In the genomic region with DNA sequence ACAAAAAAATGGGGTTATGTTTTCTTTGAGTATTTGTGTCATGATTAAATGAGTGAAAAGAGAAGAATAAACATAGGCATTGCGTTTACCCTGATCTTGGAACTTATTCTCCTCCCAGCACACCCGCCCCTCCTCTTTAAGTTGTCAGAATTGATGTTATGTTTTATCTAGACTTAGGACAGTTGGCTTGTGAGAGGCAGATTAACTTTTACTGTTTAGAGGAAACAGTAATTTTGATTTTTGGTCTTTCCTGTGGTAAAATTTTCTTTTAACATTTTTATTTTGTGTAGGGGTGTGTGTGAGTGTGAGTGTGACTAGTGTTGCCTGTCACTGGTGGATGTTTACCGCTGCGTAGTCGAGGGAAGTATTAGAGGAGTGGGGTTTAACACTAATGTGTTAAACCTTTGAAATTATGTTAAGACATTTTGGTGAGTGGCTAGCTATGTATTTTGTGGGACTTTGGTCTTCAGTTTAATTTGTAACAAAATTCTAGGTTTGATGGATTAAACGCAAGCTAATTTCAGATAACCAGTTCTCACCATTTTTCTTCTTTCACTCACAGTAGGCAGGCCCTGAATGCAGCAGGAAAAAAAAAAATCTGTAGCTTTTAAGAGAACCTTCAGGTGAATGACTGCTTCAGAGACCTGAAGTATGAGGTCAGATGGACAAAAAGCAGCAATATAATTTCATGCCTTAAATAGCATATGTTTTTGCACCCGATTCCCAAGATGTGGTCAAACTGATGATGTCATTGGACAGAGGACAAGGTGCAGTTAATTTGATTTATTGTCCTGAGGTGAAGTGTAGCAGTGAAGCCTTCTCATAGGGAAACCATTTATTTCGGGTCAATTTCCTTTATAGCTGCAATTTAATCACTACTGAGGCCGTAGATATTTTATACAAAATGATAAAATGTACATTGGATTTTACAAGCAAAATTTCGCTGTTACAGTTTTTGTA, we compare ENCODE assay signal across 9 cellular contexts. TPM values are rescaled to one million over a fixed set of nuclear protein-coding genes. Genes with fewer than 3 reads are reported as not detected.
A peak's percentile ranks its signal among the peaks of the same experiment; 100 is the strongest.
DNase-seq lines count a peak whose midpoint lies in the region; ATAC-seq and TF ChIP-seq lines count a peak whose summit lies in the region.
"Had no signal": no experiment of that assay in that cellular context is flagged by ENCODE, and none has a peak within 500 bp of the region (broad histone marks: within the 10 kb centered on the region; RNA-seq: fewer than 3 reads in every experiment).

No MANE protein-coding gene starts in this region.

- H3K36me3 ChIP-seq in lower lobe of right lung = no peaks in the 10 kb centered on the region

- no peaks in the 10 kb centered on the region for H3K36me3 Mint-ChIP-seq in HFFc6 (ENCODE audit: low read depth)
- H3K36me3 Mint-ChIP-seq in activated naive CD8-positive, alpha-beta T cell = no peaks in the 10 kb centered on the region

- peak overlapping the region; percentile 92 for H3K27ac ChIP-seq in lower lobe of right lung

- H3K27me3 ChIP-seq in lower lobe of right lung (ENCODE audit: low read depth) = no peaks in the 10 kb centered on the region

- peaks cover 66% of the 10 kb centered on the region for H3K4me1 ChIP-seq in lower lobe of right lung

- DNase-seq in AG10803 (ENCODE audit: low read depth) = peak; percentile 44
- DNase-seq in HFFc6 = peak; percentile 40
- no peak for DNase-seq in lower lobe of right lung
- no peak for DNase-seq in NCI-H2171 (lab: John Stamatoyannopoulos, UW)
- no peak for DNase-seq in KG1 (lab: John Stamatoyannopoulos, UW)
- DNase-seq: cerebellar nuclear complex had no signal

- peak overlapping the region; percentile 93 for H3K4me3 Mint-ChIP-seq in HFFc6
- H3K4me3 Mint-ChIP-seq in activated naive CD8-positive, alpha-beta T cell = peak overlapping the region; percentile 94

- no peaks in the 10 kb centered on the region for H3K9me3 ChIP-seq in lower lobe of right lung

- TF ChIP-seq CTCF in AG10803 (conservative IDR thresholded peaks at IDR 0.05; ENCODE audit: low read length) (no peak), HFFc6 (IDR thresholded peaks at IDR 0.05) (no peak), lower lobe of right lung (IDR thresholded peaks at IDR 0.05) (no peak)

- H3K4me1 Mint-ChIP-seq in HFFc6 (ENCODE audit: low read depth) = peaks cover 57% of the 10 kb centered on the region
- H3K4me1 Mint-ChIP-seq in activated naive CD8-positive, alpha-beta T cell (ENCODE audit: low read depth) = peaks cover 57% of the 10 kb centered on the region

- H3K27ac Mint-ChIP-seq in HFFc6 = peak overlapping the region; percentile 94; the same call in 1 of the 2 replicates
- peak overlapping the region; percentile 98 for H3K27ac Mint-ChIP-seq in activated naive CD8-positive, alpha-beta T cell

- H3K27me3 Mint-ChIP-seq in HFFc6 (ENCODE audit: insufficient read depth) = no peaks in the 10 kb centered on the region; the same call in 1 of the 2 replicates
- H3K27me3 Mint-ChIP-seq in activated naive CD8-positive, alpha-beta T cell = no peaks in the 10 kb centered on the region

- no peaks in the 10 kb centered on the region for H3K9me3 Mint-ChIP-seq in HFFc6
- no peaks in the 10 kb centered on the region for H3K9me3 Mint-ChIP-seq in activated naive CD8-positive, alpha-beta T cell (ENCODE audit: low read depth)

- no peak for ATAC-seq in lower lobe of right lung
- ATAC-seq in GM21529 (IDR thresholded peaks at IDR 0.05; ENCODE audit: unreplicated experiment) = no peak
- no peak for ATAC-seq in GM18907 (IDR thresholded peaks at IDR 0.05; ENCODE audit: unreplicated experiment)

- intact Hi-C loops in lower lobe of right lung (cut with DNase I) = no loop called here

- H3K4me3 ChIP-seq in AG10803 (ENCODE audit: low read length) (no peak overlapping the region; the same call in 1 of the 2 replicates), lower lobe of right lung (peak overlapping the region; percentile 98)

RNA-seq across cellular contexts. Expression of gene POU2F1, which starts 2.7 kb away (rescaled TPM):
- 1 to 10 TPM; 3.4 to 6.6 (median 4.4) TPM for total RNA-seq in HFFc6 (2021; fragmentation: NEBNext Ultra II Directional; extraction: Animal tissue kit (Norgen Biotek cat#: 25700))
- total RNA-seq in lower lobe of right lung = 20.1 TPM

Comparison
In these comparisons a context has a peak if more than half of its experiments do, and no peak if none do; other contexts are left out.
1. DNase-seq: peak in AG10803 (single experiment) and HFFc6 (single experiment); none in lower lobe of right lung (single experiment), NCI-H2171 (single experiment) and KG1 (single experiment).